In genomic region chr17:44898768-44899073, GRCh38 we compare ENCODE assay signal across 8 cellular contexts. TPM values are rescaled to one million over a fixed set of nuclear protein-coding genes. Genes with fewer than 3 reads are reported as not detected.
DNase-seq lines count a peak whose midpoint lies in the region; ATAC-seq and TF ChIP-seq lines count a peak whose summit lies in the region.

No MANE protein-coding gene starts in this region.

- CTCF ChIA-PET in activated CD4-positive, alpha-beta T cell treated with anti-CD3 and anti-CD28 coated beads, Interleukin-2, amount 10 ng/mL, durations not matched to agents 7 days and 5 days (lab: Charles Lee), result interaction anchor here (0.9 to 2.1 kb wide), 8 partner anchors 11 to 250 kb away, joined by 3 to 8 read pairs (median 3); partner anchors contain the start of genes ACBD4 and HEXIM1

- POLR2A ChIA-PET in activated CD4-positive, alpha-beta T cell treated with anti-CD3 and anti-CD28 coated beads, Interleukin-2, amount 10 ng/mL, durations not matched to agents 7 days and 5 days (lab: Charles Lee), result no interaction called here

- ATAC-seq in RWPE2 (ENCODE audit: low read depth), result no peak

- H3K27me3 Mint-ChIP-seq in activated CD4-positive, alpha-beta T cell treated with anti-CD3 and anti-CD28 coated beads, Interleukin-2, amount 10 ng/mL, durations not matched to agents 7 days and 5 days, result peaks cover 6% of the 10 kb centered on the region
- H3K27me3 Mint-ChIP-seq in osteocyte (ENCODE audit: unreplicated experiment), result no peaks in the 10 kb centered on the region

- peaks cover 38% of the 10 kb centered on the region for H3K36me3 ChIP-seq in RWPE2 (ENCODE audit: low read depth)

- peaks cover 18% of the 10 kb centered on the region for H3K4me1 ChIP-seq in RWPE2 (ENCODE audit: insufficient read depth, poor library complexity, severe bottlenecking)

- peaks cover 12% of the 10 kb centered on the region for H3K36me3 Mint-ChIP-seq in activated CD4-positive, alpha-beta T cell treated with anti-CD3 and anti-CD28 coated beads, Interleukin-2, amount 10 ng/mL, durations not matched to agents 7 days and 5 days (ENCODE audit: low read depth)
- H3K36me3 Mint-ChIP-seq in osteocyte (ENCODE audit: unreplicated experiment), result peaks cover 8% of the 10 kb centered on the region

- TF ChIP-seq CTCF in RWPE2 (IDR thresholded peaks at IDR 0.05; ENCODE audit: poor library complexity, severe bottlenecking), result no peak
- no peak for TF ChIP-seq CTCF in epithelial cell of esophagus (IDR thresholded peaks at IDR 0.05; ENCODE audit: insufficient read depth, low read depth, low read length, missing control alignments)
- TF ChIP-seq CTCF in osteocyte (IDR thresholded peaks at IDR 0.05), result no peak

- no peaks in the 10 kb centered on the region for H3K27me3 ChIP-seq in RWPE2 (ENCODE audit: insufficient read depth, poor library complexity, severe bottlenecking)

- peak overlapping the region; percentile 93 for H3K4me3 Mint-ChIP-seq in activated CD4-positive, alpha-beta T cell treated with anti-CD3 and anti-CD28 coated beads, Interleukin-2, amount 10 ng/mL, durations not matched to agents 7 days and 5 days
- peak overlapping the region; percentile 92 for H3K4me3 Mint-ChIP-seq in osteocyte (ENCODE audit: unreplicated experiment)

- peak overlapping the region; percentile 82 for H3K27ac ChIP-seq in RWPE2 (ENCODE audit: poor library complexity, severe bottlenecking)

- no peaks in the 10 kb centered on the region for H3K9me3 ChIP-seq in RWPE2 (ENCODE audit: severe bottlenecking)

- no peaks in the 10 kb centered on the region for H3K9me3 Mint-ChIP-seq in activated CD4-positive, alpha-beta T cell treated with anti-CD3 and anti-CD28 coated beads, Interleukin-2, amount 10 ng/mL, durations not matched to agents 7 days and 5 days
- no peaks in the 10 kb centered on the region for H3K9me3 Mint-ChIP-seq in osteocyte (ENCODE audit: unreplicated experiment)

- peak overlapping the region; percentile 99 for H3K27ac Mint-ChIP-seq in activated CD4-positive, alpha-beta T cell treated with anti-CD3 and anti-CD28 coated beads, Interleukin-2, amount 10 ng/mL, durations not matched to agents 7 days and 5 days
- H3K27ac Mint-ChIP-seq in osteocyte (ENCODE audit: unreplicated experiment), result peak overlapping the region; percentile 100

- peaks cover 23% of the 10 kb centered on the region for H3K4me1 Mint-ChIP-seq in activated CD4-positive, alpha-beta T cell treated with anti-CD3 and anti-CD28 coated beads, Interleukin-2, amount 10 ng/mL, durations not matched to agents 7 days and 5 days
- peaks cover 36% of the 10 kb centered on the region for H3K4me1 Mint-ChIP-seq in osteocyte (ENCODE audit: unreplicated experiment)

- H3K4me3 ChIP-seq in RWPE2 (ENCODE audit: severe bottlenecking) (peak overlapping the region; percentile 56), epithelial cell of esophagus (ENCODE audit: low read length) (peak overlapping the region; percentile 97)

- peak; percentile 34 for DNase-seq in activated CD4-positive, alpha-beta T cell treated with anti-CD3 and anti-CD28 coated beads, Interleukin-2, amount 10 ng/mL, durations not matched to agents 7 days and 5 days
- no peak for DNase-seq in activated CD4-positive, alpha-beta T cell treated with anti-CD3 and anti-CD28 coated beads for 1 hour
- DNase-seq in RWPE2 (ENCODE audit: low spot score) (no peak), epithelial cell of esophagus (ENCODE audit: low read depth) (no peak), osteocyte (ENCODE audit: extremely low spot score, unreplicated experiment) (no peak), NCI-H1694 (lab: John Stamatoyannopoulos, UW) (no peak), OCI-M2 (lab: John Stamatoyannopoulos, UW; ENCODE audit: unreplicated experiment) (no peak), NCI-H1930 (lab: John Stamatoyannopoulos, UW) (no peak)

RNA-seq across cellular contexts. Expression of gene EFTUD2, which starts 0.5 kb away (rescaled TPM):
- 100 to 1,000 TPM; 133 to 145 TPM for total RNA-seq in activated CD4-positive, alpha-beta T cell treated with anti-CD3 and anti-CD28 coated beads, Interleukin-2, amount 10 ng/mL, durations not matched to agents 7 days and 5 days
- total RNA-seq in osteocyte, result 95.6 and 102 TPM in 2 replicates

RNA-seq across cellular contexts. Expression of gene GFAP, which starts 16.6 kb away (rescaled TPM):
- not detected for total RNA-seq in activated CD4-positive, alpha-beta T cell treated with anti-CD3 and anti-CD28 coated beads, Interleukin-2, amount 10 ng/mL, durations not matched to agents 7 days and 5 days
- not detected in 2 replicates for total RNA-seq in osteocyte

RNA-seq across cellular contexts. Expression of gene KIF18B, which starts 48.9 kb away (rescaled TPM):
- 100 to 1,000 TPM; 107 to 109 TPM for total RNA-seq in activated CD4-positive, alpha-beta T cell treated with anti-CD3 and anti-CD28 coated beads, Interleukin-2, amount 10 ng/mL, durations not matched to agents 7 days and 5 days
- total RNA-seq in osteocyte, result 5.6 and 6.9 TPM in 2 replicates

RNA-seq across cellular contexts. Expression of gene HIGD1B, which starts 51.0 kb away (rescaled TPM):
- not detected for total RNA-seq in activated CD4-positive, alpha-beta T cell treated with anti-CD3 and anti-CD28 coated beads, Interleukin-2, amount 10 ng/mL, durations not matched to agents 7 days and 5 days
- total RNA-seq in osteocyte, result not detected in 2 replicates

Comparison
In these comparisons a context has a peak if more than half of its experiments do, and no peak if none do; other contexts are left out.
1. RNA of gene KIF18B, which starts 48.9 kb away (total RNA-seq): 107 to 109 TPM in activated CD4-positive, alpha-beta T cell treated with anti-CD3 and anti-CD28 coated beads, Interleukin-2, amount 10 ng/mL, durations not matched to agents 7 days and 5 days; 5.6 to 6.9 TPM in osteocyte; every median in the first group is over 10 times any median in the second.